Comparison of ENCODE assay signal across 8 cellular contexts in the genomic region with DNA sequence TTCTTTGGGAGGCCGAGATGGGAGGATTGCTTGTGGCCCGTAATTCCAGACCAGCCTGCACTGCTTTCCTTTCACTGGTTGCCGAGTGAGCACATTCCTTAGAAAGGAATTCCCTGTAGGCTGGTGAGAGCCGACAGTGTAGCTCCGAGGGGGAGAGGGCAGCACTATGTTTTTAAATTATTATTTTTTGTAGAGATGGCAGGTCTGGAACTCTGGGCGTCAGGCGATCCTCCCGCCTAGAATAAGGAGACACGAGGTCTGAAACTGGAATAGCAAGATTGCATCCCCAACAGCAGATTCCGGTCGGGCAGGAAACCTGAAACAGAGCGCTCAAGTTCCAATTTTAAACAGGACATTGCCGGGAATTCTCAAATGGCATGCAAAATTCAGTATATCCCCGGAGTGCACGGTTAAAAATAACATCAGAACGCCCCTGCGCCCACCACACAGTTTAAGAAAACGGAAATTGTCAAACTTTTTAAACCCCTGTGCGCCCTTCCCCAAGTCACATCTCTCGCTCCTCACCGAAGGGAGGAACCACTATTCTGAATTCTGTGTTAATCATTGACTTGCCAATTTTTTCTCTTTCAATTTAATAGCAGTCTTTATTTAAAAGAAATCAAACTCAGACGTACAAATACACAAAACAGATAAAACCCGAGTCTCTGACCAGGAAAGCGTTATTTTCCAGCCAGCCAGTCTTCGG. TPM values are rescaled to one million over a fixed set of nuclear protein-coding genes. Genes with fewer than 3 reads are reported as not detected.
DNase-seq lines count a peak whose midpoint lies in the region; ATAC-seq, FAIRE-seq and TF ChIP-seq lines count a peak whose summit lies in the region.

No MANE protein-coding gene starts in this region.

- peak; percentile 96; the same call in 1 of the 2 replicates for TF ChIP-seq CTCF in A673 (conservative IDR thresholded peaks at IDR 0.05; ENCODE audit: low read depth, low read length)
- TF ChIP-seq CTCF in KMS-11 (conservative IDR thresholded peaks at IDR 0.05; ENCODE audit: low read depth, low read length), result peak; percentile 97
- no peak for TF ChIP-seq CTCF in brain microvascular endothelial cell (IDR thresholded peaks at IDR 0.05; ENCODE audit: low read depth, low read length, missing control alignments)
- TF ChIP-seq CTCF in keratinocyte (optimal IDR thresholded peaks at IDR 0.05 in 1 of 3, IDR thresholded peaks at IDR 0.05 in 1 of 3, conservative IDR thresholded peaks at IDR 0.05 in 1 of 3; ENCODE audit: extremely low read depth in 1 of 3, insufficient read depth in 2 of 3, low read length in 3 of 3), result no peak
- no peak for TF ChIP-seq CTCF in GM10248 (IDR thresholded peaks at IDR 0.05; ENCODE audit: control extremely low read depth, extremely low read depth, low read depth, missing control alignments)

- H3K27ac ChIP-seq in A673 (ENCODE audit: low read depth, low read length, poor library complexity, severe bottlenecking) (peak overlapping the region; percentile 99), KMS-11 (peak overlapping the region; percentile 94), brain microvascular endothelial cell (peak overlapping the region; percentile 100), keratinocyte (ENCODE audit: control insufficient read depth, insufficient read depth, low read length) (peak overlapping the region; percentile 100), skin epidermis (peak overlapping the region; percentile 16 to 98 (median 90))

- BruUV-seq in A673 (replicated peaks; lab: Mats Ljungman, UMichigan), result TSS peak; percentile 89

- POLR2A ChIA-PET in A673 (lab: Charles Lee; ENCODE audit: low non-redundant PET) (interaction anchor here (1.4 kb wide), 1 partner anchor 118 kb away, joined by 9 read pairs; a partner anchor contains a TSS), GM10248 (lab: Yijun Ruan, JAX) (interaction anchor here (0.9 to 3.1 kb wide), 9 partner anchors 7 to 422 kb away, joined by 3 to 81 read pairs (median 9); a partner anchor contains a TSS)

- H3K4me2 ChIP-seq in KMS-11 (peak overlapping the region; percentile 63), keratinocyte (ENCODE audit: control insufficient read depth, extremely low read depth, insufficient read depth, low read depth, low read length) (peak overlapping the region; percentile 89)

- no peaks in the 10 kb centered on the region for H4K20me1 ChIP-seq in KMS-11 (ENCODE audit: insufficient read depth)
- H4K20me1 ChIP-seq in keratinocyte (ENCODE audit: control insufficient read depth, extremely low read depth, insufficient read depth, low read length), result no peaks in the 10 kb centered on the region

- intact Hi-C loops in A673 (cut with micrococcal nuclease; ENCODE audit: unreplicated experiment), result loop anchor here (1.0 kb wide), 1 partner anchor 8 kb away; a partner anchor contains a TSS

- CTCF ChIA-PET in A673 (lab: Charles Lee), result interaction anchor here (0.5 kb wide), 1 partner anchor 17 kb away, joined by 4 read pairs; a partner anchor contains a TSS
- CTCF ChIA-PET in GM10248 (lab: Yijun Ruan, JAX), result interaction anchor here (1.0 to 1.4 kb wide), 5 partner anchors 9 to 270 kb away, joined by 3 to 4 read pairs (median 3); a partner anchor contains a TSS

- H3K4me1 ChIP-seq in A673 (ENCODE audit: insufficient read depth, low read length, poor library complexity, severe bottlenecking) (peaks cover 10% of the 10 kb centered on the region), KMS-11 (ENCODE audit: low read depth, poor library complexity, severe bottlenecking) (peaks cover 23% of the 10 kb centered on the region), keratinocyte (ENCODE audit: control insufficient read depth, extremely low read depth, insufficient read depth, low read length) (peaks cover 13% of the 10 kb centered on the region)

- in situ Hi-C loops in brain microvascular endothelial cell (cut with HindIII; ENCODE audit: low pct_ligation_motif_present, low sequenced_read_pairs), result no loop called here

- no peaks in the 10 kb centered on the region for H3K9me3 ChIP-seq in A673 (ENCODE audit: low read depth, low read length, poor library complexity, severe bottlenecking)
- no peaks in the 10 kb centered on the region for H3K9me3 ChIP-seq in keratinocyte (ENCODE audit: control insufficient read depth, low read depth, low read length)

- H3K27me3 ChIP-seq in A673 (replicated peaks; ENCODE audit: insufficient read depth, low read depth, low read length, poor library complexity), result no peaks in the 10 kb centered on the region
- no peaks in the 10 kb centered on the region for H3K27me3 ChIP-seq in KMS-11 (ENCODE audit: insufficient read depth, low read depth)
- no peaks in the 10 kb centered on the region for H3K27me3 ChIP-seq in brain microvascular endothelial cell (replicated peaks)
- no peaks in the 10 kb centered on the region for H3K27me3 ChIP-seq in keratinocyte (ENCODE audit: control insufficient read depth, extremely low read depth, insufficient read depth, low read length)

- peak; percentile 62 for DNase-seq in A673 (ENCODE audit: low spot score)
- peak; percentile 32 to 79 for DNase-seq in SW 1271 (lab: John Stamatoyannopoulos, UW)
- peak; percentile 35 for DNase-seq in brain microvascular endothelial cell
- DNase-seq in keratinocyte (ENCODE audit: low read depth, low spot score), result no peak
- DNase-seq in GM10248 (ENCODE audit: extremely low spot score), result no peak

- H3K9ac ChIP-seq in KMS-11 (peak overlapping the region; percentile 90), keratinocyte (ENCODE audit: control insufficient read depth, extremely low read depth, insufficient read depth, low read length) (peak overlapping the region; percentile 88)

- ATAC-seq in GM18873 (IDR thresholded peaks at IDR 0.05; ENCODE audit: low FRiP score, unreplicated experiment), result peak; percentile 2

- H3K36me3 ChIP-seq in A673 (ENCODE audit: insufficient read depth, low read length, poor library complexity, severe bottlenecking) (no peaks in the 10 kb centered on the region), KMS-11 (ENCODE audit: insufficient read depth) (no peaks in the 10 kb centered on the region), brain microvascular endothelial cell (replicated peaks) (no peaks in the 10 kb centered on the region), keratinocyte (ENCODE audit: control insufficient read depth in 2 of 2, extremely low read depth in 1 of 2, insufficient read depth in 2 of 2, low read length in 2 of 2) (no peaks in the 10 kb centered on the region)

- dilution Hi-C loops in keratinocyte (cut with MboI; ENCODE audit: extremely low pct_ligation_motif_present, low sequenced_read_pairs), result no loop called here

- peak overlapping the region; percentile 80 for H2AFZ ChIP-seq in KMS-11 (ENCODE audit: low read depth)
- peak overlapping the region; percentile 80 for H2AFZ ChIP-seq in keratinocyte (ENCODE audit: control insufficient read depth, low read length)

- FAIRE-seq in keratinocyte (lab: Jason Lieb, UNC), result no peak

- H3K9me1 ChIP-seq in keratinocyte (ENCODE audit: control insufficient read depth, extremely low read depth, insufficient read depth, low read length), result no peaks in the 10 kb centered on the region

- H3K4me3 ChIP-seq in A673 (ENCODE audit: low read depth, low read length, poor library complexity, severe bottlenecking) (peak overlapping the region; percentile 46), KMS-11 (IDR thresholded peaks at IDR 0.05; ENCODE audit: insufficient read depth, low read depth, low read length) (no peak overlapping the region), brain microvascular endothelial cell (ENCODE audit: low read depth, low read length) (peak overlapping the region; percentile 53), keratinocyte (ENCODE audit: control insufficient read depth in 2 of 3, extremely low read depth in 1 of 3, insufficient read depth in 2 of 3, low read depth in 1 of 3, low read length in 3 of 3) (peak overlapping the region; percentile 36 to 85 (median 55)), skin epidermis (peak overlapping the region; percentile 32 to 53 (median 46))

- H3K79me2 ChIP-seq in KMS-11 (ENCODE audit: insufficient read depth, low read depth) (no peaks in the 10 kb centered on the region), keratinocyte (ENCODE audit: control insufficient read depth, insufficient read depth, low read length) (no peaks in the 10 kb centered on the region)

RNA-seq across cellular contexts. Expression of a gene that starts 0.6 kb away (rescaled TPM):
- total RNA-seq in A673 (2021), result not detected in 2 replicates
- polyA plus RNA-seq in keratinocyte, result not detected in 3 replicates
- polyA plus RNA-seq in keratinocyte (2011; ENCODE audit: low read depth), result not detected
- polyA plus RNA-seq in keratinocyte (2011; cell fraction: cytosol; rRNA removed), result not detected in 2 replicates
- polyA plus RNA-seq in keratinocyte (2011; cell fraction: nucleus; rRNA removed), result not detected in 2 replicates
- not detected in 2 replicates for polyA plus RNA-seq in keratinocyte (2012; ENCODE audit: low replicate concordance)
- under 0.01 TPM in 3 replicates for polyA minus RNA-seq in keratinocyte
- not detected for polyA minus RNA-seq in keratinocyte (2011; cell fraction: cytosol; rRNA and poly(A)+ RNA removed)
- polyA minus RNA-seq in keratinocyte (2011; cell fraction: nucleus; rRNA and poly(A)+ RNA removed), result under 0.01 TPM in 2 replicates

RNA-seq across cellular contexts. Expression of a gene that starts 8.0 kb away (rescaled TPM):
- total RNA-seq in A673 (2021), result not detected in 2 replicates
- polyA plus RNA-seq in keratinocyte, result not detected in 3 replicates
- not detected for polyA plus RNA-seq in keratinocyte (2011; ENCODE audit: low read depth)
- polyA plus RNA-seq in keratinocyte (2011; cell fraction: cytosol; rRNA removed), result not detected in 2 replicates
- polyA plus RNA-seq in keratinocyte (2011; cell fraction: nucleus; rRNA removed), result not detected in 2 replicates
- polyA plus RNA-seq in keratinocyte (2012; ENCODE audit: low replicate concordance), result not detected in 2 replicates
- under 0.01 TPM in 3 replicates for polyA minus RNA-seq in keratinocyte
- polyA minus RNA-seq in keratinocyte (2011; cell fraction: cytosol; rRNA and poly(A)+ RNA removed), result not detected
- under 0.01 TPM in 2 replicates for polyA minus RNA-seq in keratinocyte (2011; cell fraction: nucleus; rRNA and poly(A)+ RNA removed)

RNA-seq across cellular contexts. Expression of a gene that starts 17.2 kb away (rescaled TPM):
- 5.7 and 7.3 TPM in 2 replicates for total RNA-seq in A673 (2021)
- 1.2 to 3.5 TPM (median 2.1 TPM) in 3 replicates for polyA plus RNA-seq in keratinocyte
- 2.8 TPM for polyA plus RNA-seq in keratinocyte (2011; ENCODE audit: low read depth)
- 2.6 and 3.1 TPM in 2 replicates for polyA plus RNA-seq in keratinocyte (2011; cell fraction: cytosol; rRNA removed)
- 2.8 and 2.9 TPM in 2 replicates for polyA plus RNA-seq in keratinocyte (2011; cell fraction: nucleus; rRNA removed)
- 2.5 and 4.4 TPM in 2 replicates for polyA plus RNA-seq in keratinocyte (2012; ENCODE audit: low replicate concordance)
- 1.5 to 3.9 TPM (median 2.3 TPM) in 3 replicates for polyA minus RNA-seq in keratinocyte
- polyA minus RNA-seq in keratinocyte (2011; cell fraction: cytosol; rRNA and poly(A)+ RNA removed), result 2.1 TPM
- polyA minus RNA-seq in keratinocyte (2011; cell fraction: nucleus; rRNA and poly(A)+ RNA removed), result 0.74 and 1.7 TPM in 2 replicates

Comparison
In these comparisons a context has a peak if more than half of its experiments do, and no peak if none do; other contexts are left out.
1. DNase-seq: peak in A673 (single experiment), SW 1271 (2 of 2) and brain microvascular endothelial cell (single experiment); none in keratinocyte (single experiment) and GM10248 (single experiment).
2. CTCF ChIP-seq: peak in A673 (single experiment) and KMS-11 (single experiment); none in brain microvascular endothelial cell (single experiment), keratinocyte (0 of 3) and GM10248 (single experiment).
3. Peak in every context shown above with its lines, with median percentiles within 50 percentile points of each other: H3K27ac ChIP-seq.